5 cellular contexts compared by ENCODE assay signal in genomic region chr10:63680545-63680944, GRCh38.
A peak's percentile ranks its signal among the peaks of the same experiment; 100 is the strongest.
DNase-seq lines count a peak whose midpoint lies in the region; ATAC-seq, FAIRE-seq and TF ChIP-seq lines count a peak whose summit lies in the region.
"Not testable (repeated sequence)": the region's sequence is repeated elsewhere in the genome, so short reads cannot be mapped to it uniquely, and the experiment has no call there.

No MANE protein-coding gene starts in this region.

- DNase-seq in K562 (ENCODE audit: extremely low read depth in 1 of 4, low spot score in 3 of 4); H1 (ENCODE audit: low read depth in 1 of 2, low spot score in 2 of 2): not testable (repeated sequence)

- H3K4me1 ChIP-seq in HEK293 (ENCODE audit: control insufficient read depth, insufficient read depth, low read length); K562 (replicated peaks in 1 of 2; ENCODE audit: control insufficient read depth in 2 of 2, insufficient read depth in 2 of 2, low read length in 2 of 2); H1 (replicated peaks in 1 of 4; ENCODE audit: control insufficient read depth in 3 of 4, insufficient read depth in 4 of 4, low read length in 3 of 4): not testable (repeated sequence)

- not testable (repeated sequence) for H3K14ac ChIP-seq in H1 (ENCODE audit: insufficient read length)

- H2BK5ac ChIP-seq in H1 (ENCODE audit: low read depth, low read length) = not testable (repeated sequence)

- POLR2A ChIA-PET in HEK293 (lab: Yijun Ruan, JAX) = not testable (repeated sequence)
- POLR2A ChIA-PET in K562 (lab: Yijun Ruan, JAX) (interaction anchor here (1.0 kb wide), 1 partner anchor 10 kb away, joined by 4 read pairs; no protein-coding TSS in a partner anchor), H1 (lab: Charles Lee; ENCODE audit: partially characterized antibody) (interaction anchor here (0.6 kb wide), 1 partner anchor 99 kb away, joined by 5 read pairs; no protein-coding TSS in a partner anchor)

- not testable (repeated sequence) for H4K20me1 ChIP-seq in K562 (replicated peaks; ENCODE audit: control insufficient read depth, insufficient read depth, low read length); H1 (replicated peaks in 1 of 2; ENCODE audit: control insufficient read depth in 1 of 2, insufficient read depth in 2 of 2, low read length in 2 of 2)

- peaks cover 4 to 11% of the 10 kb centered on the region in 2 experiments; a peak in 3 of 5 replicates for H3K27me3 ChIP-seq in K562 (ENCODE audit: control insufficient read depth in 2 of 2, insufficient read depth in 2 of 2, low read length in 2 of 2)
- H3K27me3 ChIP-seq in H1 (replicated peaks in 1 of 4; ENCODE audit: control insufficient read depth in 3 of 4, extremely low read depth in 1 of 4, insufficient read depth in 3 of 4, low read length in 3 of 4) = not testable (repeated sequence)

- FAIRE-seq in K562 (lab: Jason Lieb, UNC); H1 (lab: Jason Lieb, UNC): not testable (repeated sequence)

- H2BK120ac ChIP-seq in H1 (replicated peaks; ENCODE audit: low read depth, low read length) = not testable (repeated sequence)

- not testable (repeated sequence) for H3K36me3 ChIP-seq in HEK293 (ENCODE audit: control insufficient read depth in 2 of 2, insufficient read depth in 1 of 2, low read length in 2 of 2); K562 (ENCODE audit: control insufficient read depth, insufficient read depth, low read length); H1 (ENCODE audit: control insufficient read depth in 2 of 4, insufficient read depth in 4 of 4, low read length in 3 of 4)

- not testable (repeated sequence) for H4K5ac ChIP-seq in H1 (ENCODE audit: insufficient read length, low read depth, low read length)

- intact Hi-C loops in K562 (cut with micrococcal nuclease) = not testable (repeated sequence)

- H3K27ac ChIP-seq in HEK293 (ENCODE audit: extremely low read depth, low read depth, low read length); K562 (ENCODE audit: extremely low read depth, low read depth, low read length); H1 (ENCODE audit: low read depth, low read length): not testable (repeated sequence)
- peak overlapping the region; percentile 78 for H3K27ac ChIP-seq in VCaP

- not testable (repeated sequence) for H2BK20ac ChIP-seq in H1 (ENCODE audit: low read length)

- not testable (repeated sequence) for H3K9me3 ChIP-seq in HEK293 (ENCODE audit: control insufficient read depth, insufficient read depth, low read depth, low read length); K562 (replicated peaks; ENCODE audit: control insufficient read depth, insufficient read depth, low read depth, low read length); H1 (ENCODE audit: insufficient read depth in 2 of 2, low read depth in 1 of 2, low read length in 1 of 2)

- not testable (repeated sequence) for H3K56ac ChIP-seq in H1 (replicated peaks; ENCODE audit: insufficient read length, low read depth, low read length)

- H2AK5ac ChIP-seq in H1 (ENCODE audit: low read depth, low read length) = not testable (repeated sequence)

- H2BK15ac ChIP-seq in H1 (ENCODE audit: low read length) = not testable (repeated sequence)

- not testable (repeated sequence) for H3K4me2 ChIP-seq in K562 (ENCODE audit: insufficient read depth, low read length); H1 (ENCODE audit: insufficient read depth in 1 of 2, low read depth in 2 of 2, low read length in 2 of 2)

- TF ChIP-seq EP300 in K562 (IDR thresholded peaks at IDR 0.05; ENCODE audit: low read length); H1 (IDR thresholded peaks at IDR 0.05; ENCODE audit: borderline replicate concordance in 1 of 2, low read depth in 2 of 2, low read length in 2 of 2): not testable (repeated sequence)

- not testable (repeated sequence) for H3K9me1 ChIP-seq in K562 (ENCODE audit: control insufficient read depth, insufficient read depth, low read length)

- ATAC-seq in SK-N-SH treated with all-trans-retinoic acid at 6 μM for 48 hours, K562: not testable (repeated sequence)

- CTCF ChIA-PET in HEK293 (lab: Yijun Ruan, JAX) = interaction anchor here (0.7 kb wide), 1 partner anchor 40 kb away, joined by 7 read pairs; no protein-coding TSS in a partner anchor
- CTCF ChIA-PET in K562 (lab: Yijun Ruan, JAX; ENCODE audit: low intra/inter-chr PET ratio); H1 (lab: Charles Lee; ENCODE audit: partially characterized antibody): not testable (repeated sequence)

- H3K23ac ChIP-seq in H1 (ENCODE audit: insufficient read length) = not testable (repeated sequence)

- not testable (repeated sequence) for BruUV-seq in K562 (replicated peaks; lab: Mats Ljungman, UMichigan)

- TF ChIP-seq CTCF in HEK293 (tag by site-specific recombination; IDR thresholded peaks at IDR 0.05); VCaP (conservative IDR thresholded peaks at IDR 0.05); K562 (IDR thresholded peaks at IDR 0.05 in 2 of 3, conservative IDR thresholded peaks at IDR 0.05 in 1 of 3; ENCODE audit: insufficient read depth in 2 of 3, low read depth in 1 of 3, low read length in 3 of 3); H1 (IDR thresholded peaks at IDR 0.05; ENCODE audit: control extremely low read depth in 1 of 3, insufficient read depth in 1 of 3, low read depth in 1 of 3, low read length in 3 of 3): not testable (repeated sequence)

- not testable (repeated sequence) for H3K4ac ChIP-seq in H1 (replicated peaks; ENCODE audit: insufficient read length, low read depth, low read length)

- not testable (repeated sequence) for H3K79me1 ChIP-seq in H1 (ENCODE audit: low read depth, low read length)

- not testable (repeated sequence) for TF ChIP-seq POLR2A in K562 (conservative IDR thresholded peaks at IDR 0.05); H1 (IDR thresholded peaks at IDR 0.05; ENCODE audit: control extremely low read depth in 1 of 2, low read depth in 2 of 2, low read length in 2 of 2)

- in situ Hi-C loops in K562 (cut with MboI) = not testable (repeated sequence)

- not testable (repeated sequence) for TF ChIP-seq RAD21 in K562 (CRISPR knock-in tag; conservative IDR thresholded peaks at IDR 0.05 in 1 of 2, IDR thresholded peaks at IDR 0.05 in 1 of 2); H1 (IDR thresholded peaks at IDR 0.05 in 1 of 2, conservative IDR thresholded peaks at IDR 0.05 in 1 of 2; ENCODE audit: low read depth in 2 of 2, low read length in 2 of 2)

- H3K9ac ChIP-seq in K562 (ENCODE audit: insufficient read depth in 1 of 2, low read depth in 2 of 2, low read length in 2 of 2); H1 (replicated peaks in 1 of 4; ENCODE audit: extremely low read depth in 1 of 4, low read depth in 3 of 4, low read length in 3 of 4): not testable (repeated sequence)

- not testable (repeated sequence) for H2BK12ac ChIP-seq in H1 (ENCODE audit: low read depth, low read length)

- not testable (repeated sequence) for H3K18ac ChIP-seq in H1 (ENCODE audit: extremely low read depth, low read length)

- not testable (repeated sequence) for H4K91ac ChIP-seq in H1 (replicated peaks; ENCODE audit: insufficient read length, low read length)

- H4K8ac ChIP-seq in H1 (ENCODE audit: extremely low read depth, insufficient read depth, low read length) = not testable (repeated sequence)

- H3K4me3 ChIP-seq in HEK293 (ENCODE audit: low read depth, low read length); K562; H1 (ENCODE audit: extremely low read depth in 1 of 4, insufficient read depth in 2 of 4, low read depth in 3 of 4, low read length in 4 of 4): not testable (repeated sequence)

- H3K23me2 ChIP-seq in H1 (ENCODE audit: low read depth, low read length) = not testable (repeated sequence)

- H2AFZ ChIP-seq in K562 (ENCODE audit: low read depth, low read length); H1 (ENCODE audit: low read length): not testable (repeated sequence)

- WGBS in K562 (ENCODE audit: insufficient coverage, low coverage, missing lambda C conversion rate) = 13% methylated on average over 1 of the region's 1 CpG
- WGBS in H1 (ENCODE audit: extremely low coverage in 1 of 2, insufficient coverage in 1 of 2, insufficient read length in 1 of 2, insufficient replicate concordance in 2 of 2, low coverage in 1 of 2, low lambda C conversion rate in 2 of 2, missing lambda C conversion rate in 1 of 2), 2 experiments = 88% methylated on average over 1 of the region's 1 CpG; no CpG with 5 or more reads in 1 of the 2 experiments

- not testable (repeated sequence) for H3K79me2 ChIP-seq in K562 (ENCODE audit: control insufficient read depth, insufficient read depth, low read length); H1 (ENCODE audit: control insufficient read depth in 1 of 2, insufficient read depth in 2 of 2, low read length in 2 of 2)

TF ChIP-seq in HEK293, 187 proteins besides CTCF, POLR2A, EP300 and RAD21 (continues in another document):
- TF ChIP-seq ZNF146 (tag by site-specific recombination; IDR thresholded peaks at IDR 0.05) = peak; percentile 96

TF ChIP-seq in SK-N-SH treated with all-trans-retinoic acid at 6 μM for 48 hours, 23 proteins besides CTCF, POLR2A, EP300 and RAD21:
- peak; percentile 88 for TF ChIP-seq ZNF8 (CRISPR knock-in tag; IDR thresholded peaks at IDR 0.05)

TF ChIP-seq in K562, 482 proteins besides CTCF, POLR2A, EP300 and RAD21:
- TF ChIP-seq RBM25 (IDR thresholded peaks at IDR 0.05; ENCODE audit: low read depth, low read length, severe bottlenecking) (peak; percentile 49), ZNF146 (CRISPR knock-in tag; IDR thresholded peaks at IDR 0.05; ENCODE audit: unreplicated experiment) (peak; percentile 73)

TF ChIP-seq in H1, 55 proteins besides CTCF, POLR2A, EP300 and RAD21:
- TF ChIP-seq KDM1A (IDR thresholded peaks at IDR 0.05; ENCODE audit: borderline replicate concordance, low read length) = 0 out of 2 replicates have a peak, but pooled peaks have one; percentile 42
